In genomic region chr16:57882797-57883196, GRCh38 we compare ENCODE assay signal across 1 cellular context.
TF ChIP-seq lines count a peak whose summit lies in the region.

No MANE protein-coding gene starts in this region.

TF ChIP-seq in A549, 52 proteins besides CTCF, POLR2A, EP300 and RAD21 (continued from another document):
- TF ChIP-seq BHLHE40 (IDR thresholded peaks at IDR 0.05; ENCODE audit: low read depth, low read length) (no peak), JUN (IDR thresholded peaks at IDR 0.05) (no peak)
